Comparison of ENCODE assay signal across 8 cellular contexts in genomic region chr14:103500148-103500990, GRCh38. TPM values are rescaled to one million over a fixed set of nuclear protein-coding genes. Genes with fewer than 3 reads are reported as not detected.
DNase-seq lines count a peak whose midpoint lies in the region; ATAC-seq, FAIRE-seq and TF ChIP-seq lines count a peak whose summit lies in the region.

No MANE protein-coding gene starts in this region.

- no peaks in the 10 kb centered on the region for H3K4me1 ChIP-seq in endothelial cell of umbilical vein (ENCODE audit: control insufficient read depth, extremely low read depth, insufficient read depth, low read length)

- FAIRE-seq in endothelial cell of umbilical vein (lab: Jason Lieb, UNC) = peak; percentile 92

- no peaks in the 10 kb centered on the region for H4K20me1 ChIP-seq in endothelial cell of umbilical vein (replicated peaks; ENCODE audit: control insufficient read depth, extremely low read depth, insufficient read depth, low read length)

- no peaks in the 10 kb centered on the region for H3K79me2 ChIP-seq in endothelial cell of umbilical vein (ENCODE audit: control insufficient read depth, insufficient read depth, low read length)

- H3K4me2 ChIP-seq in endothelial cell of umbilical vein (ENCODE audit: insufficient read depth, low read length) = no peak overlapping the region

- peak; percentile 71 for TF ChIP-seq CTCF in HL-60 (IDR thresholded peaks at IDR 0.05; ENCODE audit: insufficient read depth, low read length)
- TF ChIP-seq CTCF in endothelial cell of umbilical vein (IDR thresholded peaks at IDR 0.05; ENCODE audit: extremely low read depth in 1 of 2, insufficient read depth in 1 of 2, low read depth in 1 of 2, low read length in 2 of 2) = peak; percentile 93 to 98

- dilution Hi-C loops in endothelial cell of umbilical vein (cut with MboI; ENCODE audit: extremely low pct_ligation_motif_present, low sequenced_read_pairs) = no loop called here

- intact Hi-C loops in endothelial cell of umbilical vein (cut with micrococcal nuclease) = loop anchor here (1.0 kb wide), 1 partner anchor 46 kb away; no protein-coding TSS in a partner anchor

- no peak for TF ChIP-seq POLR2A in endothelial cell of umbilical vein (IDR thresholded peaks at IDR 0.05; ENCODE audit: low read depth, low read length)

- peak; percentile 88 for DNase-seq in COLO668 (lab: John Stamatoyannopoulos, UW; ENCODE audit: unreplicated experiment)
- peak; percentile 38 to 68 for DNase-seq in HL-60 (ENCODE audit: low read depth in 1 of 2, low spot score in 1 of 2)
- peak; percentile 41 to 53 for DNase-seq in NOMO-1 (lab: John Stamatoyannopoulos, UW; ENCODE audit: unreplicated experiment in 2 of 2)
- DNase-seq in activated CD8-positive, alpha-beta memory T cell treated with anti-CD3 and anti-CD28 coated beads, Interleukin-2, amount 50 U/mL, for 24 hours (ENCODE audit: extremely low read depth) = peak; percentile 48
- peak; percentile 83 for DNase-seq in endothelial cell of umbilical vein (ENCODE audit: low read depth, low spot score)
- peak; percentile 84 for DNase-seq in middle frontal gyrus (ENCODE audit: extremely low spot score, low spot score)
- peak; percentile 60 to 66 for DNase-seq in stimulated activated CD8-positive, alpha-beta memory T cell treated with anti-CD3 and anti-CD28 coated beads, Interleukin-4, amount 100 ng/mL, for 1 hour (ENCODE audit: low read depth in 2 of 2, low spot score in 1 of 2)

- no peak overlapping the region for H2AFZ ChIP-seq in endothelial cell of umbilical vein (ENCODE audit: low read depth, low read length)

- H3K9me1 ChIP-seq in endothelial cell of umbilical vein (replicated peaks; ENCODE audit: control insufficient read depth, extremely low read depth, insufficient read depth, low read length) = no peaks in the 10 kb centered on the region

- no TSS peak for BruUV-seq in endothelial cell of umbilical vein (replicated peaks; lab: Mats Ljungman, UMichigan)

- CTCF ChIA-PET in endothelial cell of umbilical vein (lab: Charles Lee) = interaction anchor here (0.6 to 3.9 kb wide), 26 partner anchors 8 to 109 kb away, joined by 3 to 34 read pairs (median 4); partner anchors contain the start of gene TRMT61A

- no peak for ATAC-seq in GM18502 (IDR thresholded peaks at IDR 0.05; ENCODE audit: poor library complexity, unreplicated experiment)

- H3K4me3 ChIP-seq in HL-60 (replicated peaks; ENCODE audit: insufficient read depth, low read length) = no peak overlapping the region
- H3K4me3 ChIP-seq in endothelial cell of umbilical vein (replicated peaks in 1 of 3; ENCODE audit: insufficient read depth in 1 of 3, low read depth in 1 of 3, low read length in 3 of 3) = no peak overlapping the region

- peaks cover 17 to 26% of the 10 kb centered on the region in 2 experiments for H3K36me3 ChIP-seq in endothelial cell of umbilical vein (ENCODE audit: control insufficient read depth in 2 of 2, extremely low read depth in 1 of 2, insufficient read depth in 2 of 2, low read length in 2 of 2)

- no peaks in the 10 kb centered on the region for H3K9me3 ChIP-seq in endothelial cell of umbilical vein (replicated peaks; ENCODE audit: control insufficient read depth, insufficient read depth, low read length)

- H3K27me3 ChIP-seq in HL-60 (ENCODE audit: insufficient read depth, poor library complexity, severe bottlenecking) (no peaks in the 10 kb centered on the region), endothelial cell of umbilical vein (ENCODE audit: control insufficient read depth in 2 of 2, insufficient read depth in 2 of 2, low read length in 2 of 2) (no peaks in the 10 kb centered on the region)

- H3K27ac ChIP-seq in HL-60 (replicated peaks) (no peak overlapping the region), endothelial cell of umbilical vein (ENCODE audit: insufficient read depth, low read depth, low read length) (no peak overlapping the region)

- POLR2A ChIA-PET in endothelial cell of umbilical vein (lab: Charles Lee) = no interaction called here

- no peak overlapping the region for H3K9ac ChIP-seq in endothelial cell of umbilical vein (replicated peaks; ENCODE audit: extremely low read depth, insufficient read depth, low read length)

TF ChIP-seq in endothelial cell of umbilical vein, 7 proteins besides CTCF, POLR2A, EP300 and RAD21:
- TF ChIP-seq, protein P1, sequence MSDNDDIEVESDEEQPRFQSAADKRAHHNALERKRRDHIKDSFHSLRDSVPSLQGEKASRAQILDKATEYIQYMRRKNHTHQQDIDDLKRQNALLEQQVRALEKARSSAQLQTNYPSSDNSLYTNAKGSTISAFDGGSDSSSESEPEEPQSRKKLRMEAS (IDR thresholded peaks at IDR 0.05; ENCODE audit: insufficient read depth, insufficient read length) = no peak
- peak; percentile 29 for TF ChIP-seq POLR2AphosphoS5 (IDR thresholded peaks at IDR 0.05; ENCODE audit: insufficient read depth, low read depth, low read length)
TF ChIP-seq in endothelial cell of umbilical vein: peak in this region for 1.

RNA-seq across cellular contexts. Expression of gene CKB, which starts 22.3 kb away (rescaled TPM):
- 2.4 and 4.0 TPM in 2 replicates for total RNA-seq in endothelial cell of umbilical vein
- 6.9 and 10.0 TPM in 2 replicates for polyA plus RNA-seq in endothelial cell of umbilical vein
- 2.9 and 5.9 TPM in 2 replicates for polyA plus RNA-seq in endothelial cell of umbilical vein (2011; cell fraction: cytosol; rRNA removed)
- 4.0 and 4.7 TPM in 2 replicates for polyA plus RNA-seq in endothelial cell of umbilical vein (2011; cell fraction: nucleus; rRNA removed)
- polyA plus RNA-seq in endothelial cell of umbilical vein (2012) = 0.64 and 2.2 TPM in 2 replicates
- 3.2 and 8.8 TPM in 2 replicates for polyA minus RNA-seq in endothelial cell of umbilical vein
- 326 TPM for polyA minus RNA-seq in endothelial cell of umbilical vein (2011; cell fraction: cytosol; rRNA and poly(A)+ RNA removed)
- 1.7 TPM in 1 of 2 replicates, not detected in the other for polyA minus RNA-seq in endothelial cell of umbilical vein (2011; cell fraction: nucleus; rRNA and poly(A)+ RNA removed)

RNA-seq across cellular contexts. Expression of gene TRMT61A, which starts 28.6 kb away (rescaled TPM):
- 6.8 and 7.5 TPM in 2 replicates for total RNA-seq in endothelial cell of umbilical vein
- polyA plus RNA-seq in endothelial cell of umbilical vein = 10.6 and 12.8 TPM in 2 replicates
- polyA plus RNA-seq in endothelial cell of umbilical vein (2011; cell fraction: cytosol; rRNA removed) = 7.0 and 8.8 TPM in 2 replicates
- 7.8 and 8.0 TPM in 2 replicates for polyA plus RNA-seq in endothelial cell of umbilical vein (2011; cell fraction: nucleus; rRNA removed)
- 4.5 and 5.2 TPM in 2 replicates for polyA plus RNA-seq in endothelial cell of umbilical vein (2012)
- 3.7 and 4.7 TPM in 2 replicates for polyA minus RNA-seq in endothelial cell of umbilical vein
- 9.5 TPM for polyA minus RNA-seq in endothelial cell of umbilical vein (2011; cell fraction: cytosol; rRNA and poly(A)+ RNA removed)
- 4.4 and 8.8 TPM in 2 replicates for polyA minus RNA-seq in endothelial cell of umbilical vein (2011; cell fraction: nucleus; rRNA and poly(A)+ RNA removed)
